13 cellular contexts compared by ENCODE assay signal in the genomic region with DNA sequence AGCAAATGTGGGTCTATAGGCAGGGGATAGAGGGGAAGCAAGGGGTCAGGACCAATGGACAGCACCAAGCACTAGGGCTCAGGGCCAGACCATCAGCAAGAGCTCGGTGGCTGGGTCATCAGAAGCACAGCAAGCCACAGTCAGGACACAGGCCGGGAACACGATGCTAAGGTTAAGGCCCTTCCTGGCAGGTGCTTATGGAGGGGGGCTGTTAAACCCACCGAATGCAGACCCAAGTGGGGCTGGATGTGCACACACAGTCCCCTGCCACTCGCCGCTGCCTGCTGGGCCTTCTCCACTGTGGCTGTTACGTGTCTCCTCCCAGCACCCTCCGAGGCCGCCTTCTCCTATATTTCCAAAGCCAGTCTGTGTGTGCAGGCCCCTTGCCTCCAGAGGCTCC.
DNase-seq lines count a peak whose midpoint lies in the region; ATAC-seq and TF ChIP-seq lines count a peak whose summit lies in the region.
"Had no signal": no experiment of that assay in that cellular context is flagged by ENCODE, and none has a peak within 500 bp of the region (broad histone marks: within the 10 kb centered on the region; RNA-seq: fewer than 3 reads in every experiment).

No MANE protein-coding gene starts in this region.

- no peak overlapping the region for H3K27ac Mint-ChIP-seq in MCF 10A (ENCODE audit: low read depth, unreplicated experiment)
- H3K27ac Mint-ChIP-seq in nephron progenitor cell, result peak overlapping the region; percentile 88
- no peak overlapping the region for H3K27ac Mint-ChIP-seq in glutamatergic neuron (ENCODE audit: unreplicated experiment)

- H3K4me3 ChIP-seq in breast epithelium, result no peak overlapping the region
- H3K4me3 ChIP-seq in esophagus squamous epithelium, result no peak overlapping the region
- H3K4me3 ChIP-seq in transverse colon, result no peak overlapping the region
- H3K4me3 ChIP-seq: thoracic aorta had no signal

- no peak for TF ChIP-seq EP300 in transverse colon (IDR thresholded peaks at IDR 0.05; ENCODE audit: low read depth)

- no peak for ATAC-seq in GM21528 (IDR thresholded peaks at IDR 0.05; ENCODE audit: low FRiP score, unreplicated experiment)
- no peak for ATAC-seq in HG03108 (IDR thresholded peaks at IDR 0.05; ENCODE audit: unreplicated experiment)

- TF ChIP-seq POLR2A in breast epithelium (IDR thresholded peaks at IDR 0.05) (no peak), esophagus squamous epithelium (IDR thresholded peaks at IDR 0.05) (no peak), transverse colon (IDR thresholded peaks at IDR 0.05) (no peak)

- no peaks in the 10 kb centered on the region for H3K36me3 ChIP-seq in breast epithelium
- no peaks in the 10 kb centered on the region for H3K36me3 ChIP-seq in esophagus squamous epithelium
- H3K36me3 ChIP-seq in transverse colon, result no peaks in the 10 kb centered on the region
- H3K36me3 ChIP-seq: thoracic aorta had no signal

- H3K9me3 ChIP-seq in breast epithelium (no peaks in the 10 kb centered on the region), esophagus squamous epithelium (no peaks in the 10 kb centered on the region), transverse colon (no peaks in the 10 kb centered on the region)
- H3K9me3 ChIP-seq: thoracic aorta had no signal

- no TSS peak for BruUV-seq in MCF 10A (replicated peaks; lab: Mats Ljungman, UMichigan)

- H3K4me1 ChIP-seq in breast epithelium, result no peaks in the 10 kb centered on the region
- H3K4me1 ChIP-seq in esophagus squamous epithelium, result peaks cover 0 to 29% (median 4%) of the 10 kb centered on the region in 3 donors
- peaks cover 15 to 30% (median 23%) of the 10 kb centered on the region in 4 donors for H3K4me1 ChIP-seq in transverse colon

- POLR2A ChIA-PET in MCF 10A (lab: Yijun Ruan, JAX), result no interaction called here

- intact Hi-C loops in breast epithelium (cut with DNase I; ENCODE audit: low total_unique reads), result no loop called here
- intact Hi-C loops in MCF 10A (cut with micrococcal nuclease), result no loop called here
- intact Hi-C loops in esophagus squamous epithelium (cut with DNase I), result no loop called here
- intact Hi-C loops in transverse colon (cut with DNase I; ENCODE audit: low total_unique reads), result no loop called here

- H3K36me3 Mint-ChIP-seq in MCF 10A (ENCODE audit: insufficient read depth, unreplicated experiment) (no peaks in the 10 kb centered on the region), nephron progenitor cell (ENCODE audit: low read depth) (no peaks in the 10 kb centered on the region), glutamatergic neuron (ENCODE audit: unreplicated experiment) (no peaks in the 10 kb centered on the region)

- H3K4me1 Mint-ChIP-seq in MCF 10A (ENCODE audit: insufficient read depth, unreplicated experiment), result no peaks in the 10 kb centered on the region
- peaks cover 58% of the 10 kb centered on the region for H3K4me1 Mint-ChIP-seq in nephron progenitor cell
- H3K4me1 Mint-ChIP-seq in glutamatergic neuron (ENCODE audit: low read depth, unreplicated experiment), result peaks cover 4% of the 10 kb centered on the region

- DNase-seq in breast epithelium (ENCODE audit: low spot score in 2 of 2), result no peak
- DNase-seq in MCF 10A (ENCODE audit: unreplicated experiment), result no peak
- DNase-seq in esophagus squamous epithelium (lab: John Stamatoyannopoulos, UW), result no peak
- no peak for DNase-seq in nephron progenitor cell
- no peak for DNase-seq in transverse colon
- no peak for DNase-seq in glutamatergic neuron
- DNase-seq: NCI-H1417; NCI-H446 treated with DMSO at 0.1 percent for 48 hours; stimulated activated CD4-positive, alpha-beta T cell treated with anti-CD3 and anti-CD28 coated beads, Interleukin-2, amount 100 ng/mL, for 24 hours had no signal

- H3K27ac ChIP-seq in breast epithelium (peak overlapping the region; percentile 51 to 68), esophagus squamous epithelium (peak overlapping the region in 3 of 4 donors; percentile 59 to 71 (median 67)), transverse colon (peak overlapping the region; percentile 65 to 79 (median 70))
- H3K27ac ChIP-seq: KMS-11 had no signal

- no peak overlapping the region for H3K4me3 Mint-ChIP-seq in MCF 10A (ENCODE audit: unreplicated experiment)
- H3K4me3 Mint-ChIP-seq in nephron progenitor cell, result no peak overlapping the region
- no peak overlapping the region for H3K4me3 Mint-ChIP-seq in glutamatergic neuron (ENCODE audit: unreplicated experiment)

- no peaks in the 10 kb centered on the region for H3K27me3 ChIP-seq in breast epithelium
- no peaks in the 10 kb centered on the region for H3K27me3 ChIP-seq in esophagus squamous epithelium
- no peaks in the 10 kb centered on the region for H3K27me3 ChIP-seq in transverse colon

- WGBS in esophagus squamous epithelium, 2 donors, result 88 to 92% methylated on average over 4 to 9 of the region's 9 CpGs
- 86% methylated on average over 9 of the region's 9 CpGs; no CpG with 5 or more reads in 1 of the 2 donors for WGBS in transverse colon (ENCODE audit: low coverage in 1 of 2), 2 donors

- CTCF ChIA-PET in MCF 10A (lab: Yijun Ruan, JAX), result no interaction called here

- H3K27me3 Mint-ChIP-seq in MCF 10A (ENCODE audit: insufficient read depth, unreplicated experiment) (no peaks in the 10 kb centered on the region), nephron progenitor cell (ENCODE audit: low read depth, poor library complexity) (peaks cover 3% of the 10 kb centered on the region), glutamatergic neuron (ENCODE audit: unreplicated experiment) (no peaks in the 10 kb centered on the region)

- in situ Hi-C loops in transverse colon (cut with MboI; ENCODE audit: low pct_ligation_motif_present in 1 of 4, low pct_unique_long_range_greater_than_20kb in 1 of 4, low sequenced_read_pairs in 3 of 4), result no loop called here

- TF ChIP-seq CTCF in breast epithelium (IDR thresholded peaks at IDR 0.05) (no peak), MCF 10A (IDR thresholded peaks at IDR 0.05; ENCODE audit: unreplicated experiment) (no peak), esophagus squamous epithelium (IDR thresholded peaks at IDR 0.05) (no peak), nephron progenitor cell (IDR thresholded peaks at IDR 0.05) (no peak), transverse colon (IDR thresholded peaks at IDR 0.05) (no peak), glutamatergic neuron (IDR thresholded peaks at IDR 0.05; ENCODE audit: partially characterized antibody, unreplicated experiment) (no peak)

- H3K9me3 Mint-ChIP-seq in MCF 10A (ENCODE audit: unreplicated experiment) (no peaks in the 10 kb centered on the region), nephron progenitor cell (no peaks in the 10 kb centered on the region), glutamatergic neuron (ENCODE audit: unreplicated experiment) (no peaks in the 10 kb centered on the region)
